Comparison of ENCODE assay signal across 11 cellular contexts in the genomic region with DNA sequence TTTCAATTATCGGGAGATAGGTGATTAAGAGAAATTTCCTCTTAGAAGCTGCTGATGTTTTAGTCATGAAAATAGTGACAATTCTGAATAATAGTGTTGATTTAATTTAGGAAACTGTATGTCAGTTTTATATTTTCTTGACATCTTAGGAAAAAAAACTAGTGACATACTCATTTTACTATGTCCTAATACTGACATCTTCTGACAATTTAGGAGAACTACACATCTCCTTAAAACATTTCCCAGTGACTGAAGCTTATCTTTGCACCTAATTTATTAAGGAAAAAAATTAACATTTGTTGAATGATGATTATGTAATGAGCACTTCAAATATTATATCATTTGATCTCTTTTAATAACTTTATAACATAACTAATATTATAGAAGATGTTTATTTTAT. TPM values are rescaled to one million over a fixed set of nuclear protein-coding genes. Genes with fewer than 3 reads are reported as not detected.
DNase-seq lines count a peak whose midpoint lies in the region; ATAC-seq and TF ChIP-seq lines count a peak whose summit lies in the region.
"Had no signal": no experiment of that assay in that cellular context is flagged by ENCODE, and none has a peak within 500 bp of the region (broad histone marks: within the 10 kb centered on the region; RNA-seq: fewer than 3 reads in every experiment).

No MANE protein-coding gene starts in this region.

- H3K4me2 ChIP-seq in osteoblast (ENCODE audit: insufficient read depth, low read length): no peak overlapping the region

- H3K4me1 ChIP-seq in osteoblast (ENCODE audit: insufficient read depth, low read length): no peaks in the 10 kb centered on the region

- H3K9me3 ChIP-seq in osteoblast (ENCODE audit: low read depth, low read length): no peaks in the 10 kb centered on the region

- no peak overlapping the region for H3K27ac ChIP-seq in osteoblast (ENCODE audit: low read depth, low read length)

- no peak overlapping the region for H3K4me3 ChIP-seq in osteoblast (ENCODE audit: insufficient read depth, low read length)

- no peaks in the 10 kb centered on the region for H3K27me3 ChIP-seq in osteoblast (ENCODE audit: insufficient read depth, low read length)

- DNase-seq in EH (ENCODE audit: low read depth) (peak; percentile 27), M059J (ENCODE audit: low read depth) (peak; percentile 29), cerebellum (ENCODE audit: low spot score) (peak; percentile 1), osteoblast (ENCODE audit: insufficient read length, low spot score, missing footprints) (no peak), sciatic nerve (ENCODE audit: low spot score) (no peak), NCI-H146 treated with DMSO at 0.1 percent for 48 hours (lab: John Stamatoyannopoulos, UW; ENCODE audit: unreplicated experiment) (no peak)
- DNase-seq: foreskin melanocyte, GOT3, T-helper 9 cell had no signal

- ATAC-seq in sciatic nerve (no peak), HG02642 (IDR thresholded peaks at IDR 0.05; ENCODE audit: poor library complexity, unreplicated experiment) (no peak), GM19463 (IDR thresholded peaks at IDR 0.05; ENCODE audit: unreplicated experiment) (no peak)

- H4K20me1 ChIP-seq in osteoblast (ENCODE audit: insufficient read depth, low read length): no peaks in the 10 kb centered on the region

- TF ChIP-seq CTCF in osteoblast (IDR thresholded peaks at IDR 0.05; ENCODE audit: extremely low read depth, low read depth, low read length): peak; percentile 59

- intact Hi-C loops in sciatic nerve (cut with DNase I): no loop called here

- H3K79me2 ChIP-seq in osteoblast (ENCODE audit: insufficient read depth, low read length): no peaks in the 10 kb centered on the region

- no peaks in the 10 kb centered on the region for H3K36me3 ChIP-seq in osteoblast (ENCODE audit: insufficient read depth, low read length)

- no peak overlapping the region for H2AFZ ChIP-seq in osteoblast (ENCODE audit: low read length)

RNA-seq across cellular contexts. Expression of gene RBMXL3, which starts 42.0 kb away (rescaled TPM):
- not detected in 2 replicates for total RNA-seq in M059J (2014; rRNA removed; shearing (Covaris generic))
- total RNA-seq in cerebellum: not detected
- total RNA-seq in osteoblast: not detected in 2 replicates
- not detected for total RNA-seq in sciatic nerve

Comparison
In these comparisons a context has a peak if more than half of its experiments do, and no peak if none do; other contexts are left out.
1. DNase-seq: peak in EH (single experiment), M059J (single experiment) and cerebellum (single experiment); none in osteoblast (single experiment), sciatic nerve (single experiment) and NCI-H146 treated with DMSO at 0.1 percent for 48 hours (single experiment).